9 cellular contexts compared by ENCODE assay signal in genomic region chr17:17722081-17722905, GRCh38. TPM values are rescaled to one million over a fixed set of nuclear protein-coding genes. Genes with fewer than 3 reads are reported as not detected.
DNase-seq lines count a peak whose midpoint lies in the region; ATAC-seq and TF ChIP-seq lines count a peak whose summit lies in the region.
"Had no signal": no experiment of that assay in that cellular context is flagged by ENCODE, and none has a peak within 500 bp of the region (broad histone marks: within the 10 kb centered on the region; RNA-seq: fewer than 3 reads in every experiment).

No MANE protein-coding gene starts in this region.

- no peaks in the 10 kb centered on the region for H3K36me3 ChIP-seq in CD8-positive, alpha-beta memory T cell (ENCODE audit: insufficient read depth, low read length)
- no peaks in the 10 kb centered on the region for H3K36me3 ChIP-seq in prostate gland

- H3K27me3 Mint-ChIP-seq in CD8-positive, alpha-beta memory T cell: peaks cover 13 to 16% of the 10 kb centered on the region in 2 donors

- peak in 1 of 5 donors; percentile 27 for DNase-seq in CD8-positive, alpha-beta memory T cell
- DNase-seq in RWPE1 (ENCODE audit: low spot score) (no peak), fibroblast of pulmonary artery (ENCODE audit: low read depth) (no peak), prostate gland (ENCODE audit: low spot score) (no peak), NCI-H1105 (lab: John Stamatoyannopoulos, UW) (no peak), SIG-M5 treated with dmso at 0.1 percent for 504 hours (lab: John Stamatoyannopoulos, UW; ENCODE audit: unreplicated experiment) (no peak)
- DNase-seq in activated CD8-positive, alpha-beta memory T cell treated with anti-CD3 and anti-CD28 coated beads, Interleukin-2, amount 50 U/mL, for 48 hours: no peak
- DNase-seq: stimulated activated naive CD4-positive, alpha-beta T cell treated with Interleukin-2 at 50 U/mL for 16 hours had no signal

- no peaks in the 10 kb centered on the region for H3K27me3 ChIP-seq in CD8-positive, alpha-beta memory T cell (ENCODE audit: insufficient read depth, low read length, poor library complexity, severe bottlenecking)
- H3K27me3 ChIP-seq in prostate gland (replicated peaks; ENCODE audit: insufficient read depth): no peaks in the 10 kb centered on the region

- H3K4me1 ChIP-seq in CD8-positive, alpha-beta memory T cell (ENCODE audit: insufficient read depth, low read length): peaks cover 16% of the 10 kb centered on the region
- peaks cover 10% of the 10 kb centered on the region for H3K4me1 ChIP-seq in prostate gland (replicated peaks)

- CTCF ChIA-PET in CD8-positive, alpha-beta memory T cell (lab: Charles Lee): no interaction called here
- CTCF ChIA-PET in RWPE1 (lab: Yijun Ruan, JAX): no interaction called here

- peaks cover 26 to 41% (median 26%) of the 10 kb centered on the region in 3 donors for H3K4me1 Mint-ChIP-seq in CD8-positive, alpha-beta memory T cell

- no peaks in the 10 kb centered on the region for H3K9me3 ChIP-seq in CD8-positive, alpha-beta memory T cell (ENCODE audit: low read length)
- H3K9me3 ChIP-seq in prostate gland: no peaks in the 10 kb centered on the region

- 21% methylated on average over 56 of the region's 68 CpGs for WGBS in prostate gland

- TF ChIP-seq CTCF in RWPE1 (conservative IDR thresholded peaks at IDR 0.05; ENCODE audit: low read depth): no peak
- no peak for TF ChIP-seq CTCF in fibroblast of pulmonary artery (IDR thresholded peaks at IDR 0.05; ENCODE audit: low read length, missing control alignments)
- TF ChIP-seq CTCF in prostate gland (IDR thresholded peaks at IDR 0.05): no peak

- no peaks in the 10 kb centered on the region for H3K9me3 Mint-ChIP-seq in CD8-positive, alpha-beta memory T cell

- peak overlapping the region in 6 of 7 donors; percentile 70 to 88 (median 82) for H3K4me3 Mint-ChIP-seq in CD8-positive, alpha-beta memory T cell

- ATAC-seq in GM21576 (IDR thresholded peaks at IDR 0.05; ENCODE audit: unreplicated experiment): no peak

- POLR2A ChIA-PET in CD8-positive, alpha-beta memory T cell (lab: Charles Lee): no interaction called here
- POLR2A ChIA-PET in RWPE1 (lab: Yijun Ruan, JAX; ENCODE audit: low non-redundant PET): no interaction called here

- H3K36me3 Mint-ChIP-seq in CD8-positive, alpha-beta memory T cell: peaks cover 3 to 4% (median 4%) of the 10 kb centered on the region in 3 donors

- H3K4me3 ChIP-seq in CD8-positive, alpha-beta memory T cell (ENCODE audit: low read length): no peak overlapping the region
- peak overlapping the region; percentile 53 for H3K4me3 ChIP-seq in fibroblast of pulmonary artery (replicated peaks; ENCODE audit: low read depth, low read length)
- H3K4me3 ChIP-seq in prostate gland: peak overlapping the region; percentile 35 to 50

- intact Hi-C loops in prostate gland (cut with DNase I): no loop called here

- no peak overlapping the region for H3K27ac ChIP-seq in CD8-positive, alpha-beta memory T cell (ENCODE audit: low read depth, low read length)
- H3K27ac ChIP-seq in RWPE1 (peak overlapping the region; percentile 68), prostate gland (peak overlapping the region; percentile 67 to 81)

- TF ChIP-seq POLR2A in prostate gland (IDR thresholded peaks at IDR 0.05): no peak

- H3K27ac Mint-ChIP-seq in CD8-positive, alpha-beta memory T cell: peak overlapping the region in 2 of 8 donors; percentile 39 to 74

RNA-seq across cellular contexts. Expression of gene RAI1, which starts 41.0 kb away (rescaled TPM):
- total RNA-seq in CD8-positive, alpha-beta memory T cell: 10 to 100 TPM; 19.7 to 20.2 TPM
- 5.6 TPM for polyA plus RNA-seq in CD8-positive, alpha-beta memory T cell
- 10 to 100 TPM; 69.2 to 71.0 TPM for total RNA-seq in prostate gland
